Comparison of ENCODE assay signal across 16 cellular contexts in the genomic region with DNA sequence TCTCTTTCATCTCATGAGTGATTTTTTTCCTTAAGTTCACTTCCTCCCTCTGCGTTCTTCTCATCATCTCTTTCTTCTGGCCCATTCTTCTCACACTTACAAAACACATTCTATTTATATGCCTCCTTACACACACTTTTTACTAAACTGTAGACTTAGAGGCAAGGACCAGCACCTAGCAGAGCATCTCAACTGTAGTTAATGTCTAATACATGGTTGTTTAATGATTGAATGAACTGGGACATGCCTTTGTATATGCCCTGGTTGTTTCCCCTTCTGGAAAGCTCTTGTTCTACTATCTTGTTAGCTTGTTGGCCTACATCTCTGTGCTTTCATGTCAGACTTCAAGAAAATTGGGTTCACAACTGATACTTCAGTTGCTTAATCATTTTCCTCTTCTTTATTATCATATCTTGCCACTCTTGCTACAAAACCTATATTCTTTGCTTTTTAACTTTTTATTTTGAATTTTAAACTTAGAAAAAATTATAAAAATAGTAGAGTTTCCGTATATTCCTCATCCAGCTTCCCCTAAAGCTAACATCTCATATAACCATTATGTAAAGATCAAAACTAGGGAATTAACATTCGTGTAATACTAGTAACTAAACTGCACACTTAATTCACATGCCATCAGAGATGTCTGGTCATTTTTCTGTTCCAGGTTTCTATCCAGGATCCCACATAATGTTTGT. TPM values are rescaled to one million over a fixed set of nuclear protein-coding genes. Genes with fewer than 3 reads are reported as not detected.
DNase-seq lines count a peak whose midpoint lies in the region; ATAC-seq and TF ChIP-seq lines count a peak whose summit lies in the region.
"Had no signal": no experiment of that assay in that cellular context is flagged by ENCODE, and none has a peak within 500 bp of the region (broad histone marks: within the 10 kb centered on the region; RNA-seq: fewer than 3 reads in every experiment).

No MANE protein-coding gene starts in this region.

- TF ChIP-seq POLR2A in esophagus muscularis mucosa (IDR thresholded peaks at IDR 0.05; ENCODE audit: low read depth) = no peak

- H3K27me3 ChIP-seq in esophagus muscularis mucosa = no peaks in the 10 kb centered on the region

- in situ Hi-C loops in ACHN (cut with HindIII; ENCODE audit: low pct_ligation_motif_present, low pct_unique_long_range_greater_than_20kb, low sequenced_read_pairs) = no loop called here

- no peak for TF ChIP-seq EP300 in esophagus muscularis mucosa (IDR thresholded peaks at IDR 0.05)

- ATAC-seq in GM21447 (IDR thresholded peaks at IDR 0.05; ENCODE audit: unreplicated experiment) = peak; percentile 53
- ATAC-seq in HG03378 (IDR thresholded peaks at IDR 0.05; ENCODE audit: unreplicated experiment) = no peak
- no peak for ATAC-seq in HG02938 (IDR thresholded peaks at IDR 0.05; ENCODE audit: unreplicated experiment)
- ATAC-seq: GM12878 had no signal

- no peaks in the 10 kb centered on the region for H3K36me3 ChIP-seq in esophagus muscularis mucosa

- WGBS in esophagus muscularis mucosa = 85% methylated on average over 3 of the region's 3 CpGs

- no peak overlapping the region for H3K27ac ChIP-seq in esophagus muscularis mucosa (replicated peaks in 1 of 4)
- H3K27ac ChIP-seq: C4-2B, HL-60 had no signal

- no peak overlapping the region for H3K4me3 ChIP-seq in esophagus muscularis mucosa
- H3K4me3 ChIP-seq: GM12878 had no signal

- intact Hi-C loops in esophagus muscularis mucosa (cut with DNase I) = no loop called here

- peaks cover 24 to 53% (median 32%) of the 10 kb centered on the region in 4 donors for H3K4me1 ChIP-seq in esophagus muscularis mucosa

- TF ChIP-seq CTCF in esophagus muscularis mucosa (IDR thresholded peaks at IDR 0.05) = no peak

- peak; percentile 14 for DNase-seq in ACHN
- DNase-seq in OCI-M1 (lab: John Stamatoyannopoulos, UW) = peak; percentile 66
- DNase-seq in left kidney (ENCODE audit: low read depth, low spot score) = peak; percentile 27
- DNase-seq in esophagus muscularis mucosa (ENCODE audit: extremely low spot score) = no peak
- DNase-seq: 8988T; CD4-positive, alpha-beta memory T cell; DMS79; GOT3; H9; KBM-7 had no signal

- H3K9me3 ChIP-seq in esophagus muscularis mucosa = no peaks in the 10 kb centered on the region

RNA-seq across cellular contexts. Expression of gene CTNNBL1, which starts 9.0 kb away (rescaled TPM):
- 10 to 100 TPM; 40.4 to 54.3 (median 44.7) TPM for total RNA-seq in esophagus muscularis mucosa
